27 cellular contexts compared by ENCODE assay signal in the genomic region with DNA sequence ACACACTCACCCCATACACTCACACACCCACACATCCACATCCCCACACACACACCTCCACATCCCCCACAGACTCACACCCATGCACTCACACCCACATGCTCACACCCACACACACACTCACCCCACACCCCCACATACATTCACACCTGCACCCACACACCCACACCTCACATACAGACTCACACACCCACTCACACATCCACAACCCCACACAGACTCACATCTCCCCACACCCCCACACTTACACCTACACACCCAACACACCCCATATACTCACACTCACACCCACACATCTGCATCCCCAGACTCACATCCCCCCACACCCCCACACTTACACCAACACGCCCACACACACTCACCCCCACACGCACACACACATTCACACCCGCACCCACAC.
"Had no signal": no experiment of that assay in that cellular context is flagged by ENCODE, and none has a peak within 500 bp of the region (broad histone marks: within the 10 kb centered on the region; RNA-seq: fewer than 3 reads in every experiment).

No MANE protein-coding gene starts in this region.

- H3K4me1 Mint-ChIP-seq: mesothelial cell of epicardium, naive B cell had no signal

- H3K27ac Mint-ChIP-seq: dendritic cell treated with granulocyte-macrophage colony-stimulating factor and Interleukin-4, amounts not matched to agents 40 ng/mL and 50 ng/mL, for 4 days; effector memory CD8-positive, alpha-beta T cell; endodermal cell; mesothelial cell of epicardium; naive B cell had no signal

- H3K9me3 ChIP-seq: colonic mucosa had no signal

- DNase-seq: colonic mucosa; cortex of kidney; effector CD8-positive, alpha-beta T cell; effector memory CD8-positive, alpha-beta T cell; endodermal cell; erythroblast; esophagus squamous epithelium; foreskin fibroblast; foreskin melanocyte; gastrocnemius medialis; glutamatergic neuron; heart right ventricle; hippocampal formation; left cardiac atrium; left lung; left ventricle myocardium superior; lower lobe of right lung; mesenchymal stem cell; mucosa of descending colon; naive B cell had no signal

- H3K36me3 ChIP-seq: colonic mucosa, esophagus squamous epithelium, gastrocnemius medialis, heart right ventricle, left lung, lower lobe of right lung had no signal

- ATAC-seq: effector memory CD8-positive, alpha-beta T cell; esophagus mucosa; gastrocnemius medialis; left cardiac atrium; left lung; left ventricle myocardium superior; lower lobe of right lung; mucosa of descending colon had no signal

- FAIRE-seq: endometrium, islet of Langerhans, keratinocyte had no signal

- H3K9me3 Mint-ChIP-seq: dendritic cell treated with granulocyte-macrophage colony-stimulating factor and Interleukin-4, amounts not matched to agents 40 ng/mL and 50 ng/mL, for 4 days; effector memory CD8-positive, alpha-beta T cell had no signal

- H3K4me3 ChIP-seq: colonic mucosa, esophagus squamous epithelium, gastrocnemius medialis, heart right ventricle, left lung, lower lobe of right lung, mucosa of descending colon had no signal

- H3K27me3 ChIP-seq: colonic mucosa, esophagus squamous epithelium, gastrocnemius medialis had no signal

- H3K27me3 Mint-ChIP-seq: dendritic cell treated with granulocyte-macrophage colony-stimulating factor and Interleukin-4, amounts not matched to agents 40 ng/mL and 50 ng/mL, for 4 days had no signal

- H3K4me1 ChIP-seq: colonic mucosa, esophagus squamous epithelium, gastrocnemius medialis, heart right ventricle, left lung, lower lobe of right lung had no signal

- H3K36me3 Mint-ChIP-seq: mesothelial cell of epicardium, naive B cell had no signal

- H3K4me3 Mint-ChIP-seq: dendritic cell treated with granulocyte-macrophage colony-stimulating factor and Interleukin-4, amounts not matched to agents 40 ng/mL and 50 ng/mL, for 4 days; effector memory CD8-positive, alpha-beta T cell; endodermal cell; mesothelial cell of epicardium; naive B cell had no signal

- H3K27ac ChIP-seq: colonic mucosa, epithelial cell of prostate, esophagus squamous epithelium, gastrocnemius medialis, heart right ventricle, left lung, lower lobe of right lung had no signal
